8 cellular contexts compared by ENCODE assay signal in the genomic region with DNA sequence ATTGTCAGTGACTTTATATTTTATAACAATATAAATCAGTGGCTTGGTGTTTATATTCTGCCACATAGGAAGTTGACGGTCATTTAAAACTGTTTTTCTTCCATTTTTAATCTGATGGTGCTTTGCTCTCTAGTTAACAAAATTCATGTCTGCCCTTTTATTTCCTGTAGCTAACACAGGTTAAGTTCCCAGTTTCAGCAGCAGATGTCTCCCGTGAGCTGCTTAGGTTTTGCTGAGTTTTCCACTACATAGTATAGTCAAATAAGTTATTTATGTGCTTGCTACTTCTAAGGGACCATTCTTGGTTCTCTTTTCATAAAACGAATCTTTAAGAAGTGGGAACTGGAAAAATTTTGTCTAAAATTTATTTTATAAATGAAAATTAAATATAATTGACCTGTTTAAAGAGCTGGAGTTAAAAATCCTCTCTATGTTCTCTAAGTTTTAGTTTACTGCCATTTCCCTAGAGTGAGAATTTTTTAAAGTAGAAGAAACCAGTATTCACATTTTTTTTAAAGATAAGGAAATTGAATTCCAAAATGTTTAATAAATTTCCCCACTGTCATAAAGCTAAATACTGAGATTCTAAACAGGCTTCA. TPM values are rescaled to one million over a fixed set of nuclear protein-coding genes. Genes with fewer than 3 reads are reported as not detected.
A peak's percentile ranks its signal among the peaks of the same experiment; 100 is the strongest.
DNase-seq lines count a peak whose midpoint lies in the region; ATAC-seq, FAIRE-seq and TF ChIP-seq lines count a peak whose summit lies in the region.

No MANE protein-coding gene starts in this region.

- no peak for FAIRE-seq in HepG2 (lab: Jason Lieb, UNC)

- peak overlapping the region; percentile 67 for H3K27ac Mint-ChIP-seq in chondrocyte (ENCODE audit: unreplicated experiment)

- WGBS in HepG2 (ENCODE audit: low lambda C conversion rate): 36% methylated on average over 3 of the region's 3 CpGs

- no peak overlapping the region for H3K9ac ChIP-seq in HepG2 (ENCODE audit: insufficient read depth, low read depth, low read length)

- no peaks in the 10 kb centered on the region for H3K27me3 ChIP-seq in H7 (ENCODE audit: control insufficient read depth, insufficient read depth, low read length)
- H3K27me3 ChIP-seq in WERI-Rb-1 (ENCODE audit: insufficient read depth, low read depth, severe bottlenecking): no peaks in the 10 kb centered on the region
- no peaks in the 10 kb centered on the region for H3K27me3 ChIP-seq in HepG2 (ENCODE audit: control insufficient read depth in 1 of 2, insufficient read depth in 2 of 2, low read length in 2 of 2)

- BruUV-seq in HepG2 (replicated peaks; lab: Mats Ljungman, UMichigan): no TSS peak

- CTCF ChIA-PET in HepG2 (lab: Yijun Ruan, JAX; ENCODE audit: low intra/inter-chr PET ratio, low total read pairs): interaction anchor here (0.9 to 2.5 kb wide), 5 partner anchors 69 to 348 kb away, joined by 3 to 13 read pairs (median 3); no protein-coding TSS in a partner anchor

- no peaks in the 10 kb centered on the region for H3K9me3 ChIP-seq in WERI-Rb-1 (ENCODE audit: severe bottlenecking)
- H3K9me3 ChIP-seq in HepG2 (ENCODE audit: low read length): no peaks in the 10 kb centered on the region

- H3K4me1 Mint-ChIP-seq in chondrocyte (ENCODE audit: low read depth): peaks cover 49% of the 10 kb centered on the region

- no peaks in the 10 kb centered on the region for H3K9me3 Mint-ChIP-seq in chondrocyte (ENCODE audit: low read depth)

- H3K79me2 ChIP-seq in HepG2 (ENCODE audit: insufficient read depth, low read length): peaks cover 12% of the 10 kb centered on the region

- no peak overlapping the region for H2AFZ ChIP-seq in HepG2 (ENCODE audit: low read length)

- H4K20me1 ChIP-seq in HepG2 (ENCODE audit: insufficient read depth, low read length): no peaks in the 10 kb centered on the region

- H3K4me3 ChIP-seq in H7 (ENCODE audit: insufficient read depth, low read depth, low read length) (no peak overlapping the region), NB4 (ENCODE audit: low read depth, low read length) (no peak overlapping the region), WERI-Rb-1 (ENCODE audit: low read depth, low read length) (no peak overlapping the region), HepG2 (replicated peaks in 1 of 3; ENCODE audit: insufficient read depth in 1 of 3, low read depth in 2 of 3, low read length in 3 of 3) (no peak overlapping the region)

- peak; percentile 66 for TF ChIP-seq CTCF in NB4 (IDR thresholded peaks at IDR 0.05; ENCODE audit: low read depth, low read length)
- TF ChIP-seq CTCF in WERI-Rb-1 (IDR thresholded peaks at IDR 0.05; ENCODE audit: low read depth, low read length): peak; percentile 59
- peak; percentile 93 for TF ChIP-seq CTCF in chondrocyte (IDR thresholded peaks at IDR 0.05)
- TF ChIP-seq CTCF in HepG2 (CRISPR knock-in tag; IDR thresholded peaks at IDR 0.05): peak; percentile 79

- H3K4me3 Mint-ChIP-seq in chondrocyte (ENCODE audit: unreplicated experiment): no peak overlapping the region

- H3K27ac ChIP-seq in WERI-Rb-1 (no peak overlapping the region), HepG2 (ENCODE audit: extremely low read length, insufficient read depth, low read length) (no peak overlapping the region)

- TF ChIP-seq POLR2A in NB4 (IDR thresholded peaks at IDR 0.05; ENCODE audit: extremely low read depth, insufficient read length) (no peak), HepG2 (IDR thresholded peaks at IDR 0.05; ENCODE audit: insufficient read depth in 1 of 2, low read depth in 2 of 2, low read length in 2 of 2) (no peak)

- H3K36me3 ChIP-seq in H7 (replicated peaks; ENCODE audit: control insufficient read depth, insufficient read depth, low read length): peaks cover 11% of the 10 kb centered on the region
- peaks cover 21% of the 10 kb centered on the region for H3K36me3 ChIP-seq in WERI-Rb-1
- H3K36me3 ChIP-seq in HepG2 (replicated peaks in 1 of 2; ENCODE audit: control insufficient read depth in 1 of 2, insufficient read depth in 2 of 2, low read length in 2 of 2): peaks cover 5 to 46% of the 10 kb centered on the region in 2 experiments

- in situ Hi-C loops in HepG2 (cut with HindIII; ENCODE audit: extremely low pct_ligation_motif_present, low pct_unique_long_range_greater_than_20kb): loop anchor here (10.0 kb wide), 1 partner anchor 311 kb away; no protein-coding TSS in a partner anchor

- peak; percentile 39 for DNase-seq in GDM1 (lab: John Stamatoyannopoulos, UW)
- peak; percentile 9 for DNase-seq in H7
- peak; percentile 71 for DNase-seq in NB4 (ENCODE audit: low read depth)
- peak; percentile 53 for DNase-seq in WERI-Rb-1
- DNase-seq in chondrocyte (ENCODE audit: low spot score): no peak
- peak; percentile 50 for DNase-seq in HepG2 (ENCODE audit: low spot score)
- peak; percentile 9 to 38 (median 28) for DNase-seq in stimulated activated CD4-positive, alpha-beta T cell treated with anti-CD3 and anti-CD28 coated beads, TNF-alpha, amount 100 ng/mL, for 4 hours (ENCODE audit: low read depth in 3 of 3)
- no peak for DNase-seq in GOT3 (lab: John Stamatoyannopoulos, UW)

- ATAC-seq in HepG2: peak; percentile 82

- peak; percentile 59; the same call in 1 of the 2 replicates for TF ChIP-seq RAD21 in HepG2 (CRISPR knock-in tag; IDR thresholded peaks at IDR 0.05)

- POLR2A ChIA-PET in HepG2 (lab: Yijun Ruan, JAX): interaction anchor here (1.5 kb wide), 1 partner anchor 54 kb away, joined by 6 read pairs; no protein-coding TSS in a partner anchor

- H3K36me3 Mint-ChIP-seq in chondrocyte (ENCODE audit: low read depth): peaks cover 15% of the 10 kb centered on the region

- no peaks in the 10 kb centered on the region for H3K27me3 Mint-ChIP-seq in chondrocyte (ENCODE audit: low read depth)

- intact Hi-C loops in HepG2 (cut with micrococcal nuclease; ENCODE audit: unreplicated experiment): loop anchor here (1.0 to 5.0 kb wide), 3 partner anchors 88 to 348 kb away; no protein-coding TSS in a partner anchor

- H3K4me2 ChIP-seq in HepG2 (ENCODE audit: low read depth, low read length): no peak overlapping the region

- TF ChIP-seq EP300 in HepG2 (IDR thresholded peaks at IDR 0.05; ENCODE audit: low read depth in 2 of 2, low read length in 2 of 2): no peak
- TF ChIP-seq EP300 in HepG2 (CRISPR knock-in tag; IDR thresholded peaks at IDR 0.05; ENCODE audit: borderline replicate concordance): no peak

- peaks cover 23% of the 10 kb centered on the region for H3K4me1 ChIP-seq in HepG2 (ENCODE audit: insufficient read depth, low read length)

TF ChIP-seq in HepG2, 621 proteins besides CTCF, POLR2A, EP300 and RAD21 (continues in another document):
- TF ChIP-seq ZFP36L2 (CRISPR knock-in tag; IDR thresholded peaks at IDR 0.05): no peak

RNA-seq across cellular contexts. Expression of gene HTR2B, which starts 20.6 kb away (rescaled TPM):
- not detected in 2 replicates for total RNA-seq in H7 (2014; rRNA removed; shearing (Covaris generic))
- total RNA-seq in chondrocyte: 0.69 to 0.85 TPM in 2 of 3 replicates, not detected in the other
- total RNA-seq in HepG2 (2016; rRNA removed; fragmentation: Illumina TruSeq; extraction: Trizol): not detected in 2 replicates
- not detected in 2 replicates for total RNA-seq in HepG2 (2016; cell fraction: cytosol; rRNA removed; fragmentation: Illumina TruSeq; extraction: Trizol; ENCODE audit: low read depth)
- total RNA-seq in HepG2 (2016; cell fraction: insoluble cytoplasmic fraction; rRNA removed; fragmentation: Illumina TruSeq; extraction: Trizol): not detected in 2 replicates
- not detected in 2 replicates for total RNA-seq in HepG2 (2016; cell fraction: membrane; rRNA removed; fragmentation: Illumina TruSeq; extraction: Trizol)
- total RNA-seq in HepG2 (2016; cell fraction: nucleus; rRNA removed; fragmentation: Illumina TruSeq; extraction: Trizol): not detected in 2 replicates
- polyA plus RNA-seq in HepG2 (2011; rRNA removed): 0.03 and 0.08 TPM in 2 replicates
- polyA plus RNA-seq in HepG2 (2011; cell fraction: cytosol; rRNA removed): not detected in 2 replicates
- polyA plus RNA-seq in HepG2 (2011; cell fraction: nucleus; rRNA removed): not detected in 2 replicates
- polyA plus RNA-seq in HepG2 (2012): not detected in 2 replicates
- not detected in 2 replicates for polyA plus RNA-seq in HepG2 (2016; cell fraction: cytosol; fragmentation: Illumina TruSeq; extraction: Trizol; ENCODE audit: low read depth)
- not detected in 2 replicates for polyA plus RNA-seq in HepG2 (2016; cell fraction: insoluble cytoplasmic fraction; fragmentation: Illumina TruSeq; extraction: Trizol; ENCODE audit: low read depth)
- polyA plus RNA-seq in HepG2 (2016; cell fraction: membrane; fragmentation: Illumina TruSeq; extraction: Trizol; ENCODE audit: low read depth): not detected in 2 replicates
- polyA plus RNA-seq in HepG2 (2016; cell fraction: nucleus; fragmentation: Illumina TruSeq; extraction: Trizol; ENCODE audit: insufficient read depth, low read depth): not detected in 2 replicates
- not detected in 2 replicates for polyA minus RNA-seq in HepG2 (2011; rRNA and poly(A)+ RNA removed; ENCODE audit: low replicate concordance)
- polyA minus RNA-seq in HepG2 (2011; cell fraction: cytosol; rRNA and poly(A)+ RNA removed): not detected in 2 replicates
- polyA minus RNA-seq in HepG2 (2011; cell fraction: nucleus; rRNA and poly(A)+ RNA removed): not detected in 2 replicates

RNA-seq across cellular contexts. Expression of gene PSMD1, which starts 47.5 kb away (rescaled TPM):
- 149 and 154 TPM in 2 replicates for total RNA-seq in H7 (2014; rRNA removed; shearing (Covaris generic))
- 105 to 142 TPM (median 108 TPM) in 3 replicates for total RNA-seq in chondrocyte
- total RNA-seq in HepG2 (2016; rRNA removed; fragmentation: Illumina TruSeq; extraction: Trizol): 191 and 287 TPM in 2 replicates
- total RNA-seq in HepG2 (2016; cell fraction: cytosol; rRNA removed; fragmentation: Illumina TruSeq; extraction: Trizol; ENCODE audit: low read depth): 27.0 and 34.5 TPM in 2 replicates
- total RNA-seq in HepG2 (2016; cell fraction: insoluble cytoplasmic fraction; rRNA removed; fragmentation: Illumina TruSeq; extraction: Trizol): 192 and 276 TPM in 2 replicates
- 40.7 and 50.7 TPM in 2 replicates for total RNA-seq in HepG2 (2016; cell fraction: membrane; rRNA removed; fragmentation: Illumina TruSeq; extraction: Trizol)
- 131 and 150 TPM in 2 replicates for total RNA-seq in HepG2 (2016; cell fraction: nucleus; rRNA removed; fragmentation: Illumina TruSeq; extraction: Trizol)
- 109 and 136 TPM in 2 replicates for polyA plus RNA-seq in HepG2 (2011; rRNA removed)
- 70.3 and 97.3 TPM in 2 replicates for polyA plus RNA-seq in HepG2 (2011; cell fraction: cytosol; rRNA removed)
- polyA plus RNA-seq in HepG2 (2011; cell fraction: nucleus; rRNA removed): 59.1 and 61.7 TPM in 2 replicates
- polyA plus RNA-seq in HepG2 (2012): 63.5 and 69.5 TPM in 2 replicates
- polyA plus RNA-seq in HepG2 (2016; cell fraction: cytosol; fragmentation: Illumina TruSeq; extraction: Trizol; ENCODE audit: low read depth): 10.9 and 15.6 TPM in 2 replicates
- polyA plus RNA-seq in HepG2 (2016; cell fraction: insoluble cytoplasmic fraction; fragmentation: Illumina TruSeq; extraction: Trizol; ENCODE audit: low read depth): 202 TPM in 2 replicates
- polyA plus RNA-seq in HepG2 (2016; cell fraction: membrane; fragmentation: Illumina TruSeq; extraction: Trizol; ENCODE audit: low read depth): 21.2 and 25.3 TPM in 2 replicates
- 130 and 134 TPM in 2 replicates for polyA plus RNA-seq in HepG2 (2016; cell fraction: nucleus; fragmentation: Illumina TruSeq; extraction: Trizol; ENCODE audit: insufficient read depth, low read depth)
- 421 and 438 TPM in 2 replicates for polyA minus RNA-seq in HepG2 (2011; rRNA and poly(A)+ RNA removed; ENCODE audit: low replicate concordance)
- polyA minus RNA-seq in HepG2 (2011; cell fraction: cytosol; rRNA and poly(A)+ RNA removed): 58.8 and 72.8 TPM in 2 replicates
- polyA minus RNA-seq in HepG2 (2011; cell fraction: nucleus; rRNA and poly(A)+ RNA removed): 145 and 196 TPM in 2 replicates

Comparison
In these comparisons a context has a peak if more than half of its experiments do, and no peak if none do; other contexts are left out.
1. DNase-seq: peak in GDM1 (single experiment), H7 (single experiment), NB4 (single experiment), WERI-Rb-1 (single experiment), HepG2 (single experiment) and stimulated activated CD4-positive, alpha-beta T cell treated with anti-CD3 and anti-CD28 coated beads, TNF-alpha, amount 100 ng/mL, for 4 hours (3 of 3); none in chondrocyte (single experiment) and GOT3 (single experiment).
2. Peak in every context shown above with its lines, with median percentiles within 50 percentile points of each other: CTCF ChIP-seq.